Comparison of ENCODE assay signal across 23 cellular contexts in the genomic region with DNA sequence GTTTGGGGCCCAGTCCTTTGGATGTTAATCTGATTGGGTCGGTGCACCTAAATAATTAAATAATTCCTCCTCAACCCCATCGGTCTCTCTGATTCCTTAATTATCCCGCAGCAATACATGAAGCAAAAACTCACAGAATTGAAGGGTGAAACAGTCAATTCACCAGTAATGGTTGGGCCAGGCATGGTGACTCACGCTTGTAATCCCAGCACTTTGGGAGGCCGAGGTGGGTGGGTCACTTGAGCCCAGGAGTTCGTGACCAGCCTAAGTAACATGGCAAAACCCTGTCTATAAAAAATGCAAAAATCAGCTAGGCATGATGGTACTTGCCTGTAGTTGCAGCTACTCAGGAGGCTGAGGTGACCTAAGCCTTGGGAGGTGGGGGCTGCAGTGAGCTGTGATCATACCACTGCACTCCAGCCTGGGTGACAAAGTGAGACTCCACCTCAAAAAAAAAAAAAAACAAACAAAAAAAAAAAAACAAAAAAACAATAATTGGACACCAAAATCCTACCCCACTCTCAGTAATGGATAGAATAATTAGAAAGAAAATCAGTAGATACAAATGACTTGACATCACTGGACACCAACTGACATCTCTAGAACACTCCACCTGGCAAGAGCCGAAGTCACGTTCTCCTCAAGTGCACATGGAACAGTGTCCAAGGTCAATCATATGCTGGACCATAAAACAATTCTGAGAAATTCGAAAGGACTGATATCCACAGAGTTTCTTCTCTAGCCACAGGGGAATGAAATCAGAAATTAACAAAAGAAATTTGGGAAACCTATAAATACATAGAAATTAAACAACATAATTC. TPM values are rescaled to one million over a fixed set of nuclear protein-coding genes. Genes with fewer than 3 reads are reported as not detected.
DNase-seq lines count a peak whose midpoint lies in the region; ATAC-seq, FAIRE-seq and TF ChIP-seq lines count a peak whose summit lies in the region.
"Had no signal": no experiment of that assay in that cellular context is flagged by ENCODE, and none has a peak within 500 bp of the region (broad histone marks: within the 10 kb centered on the region; RNA-seq: fewer than 3 reads in every experiment).

No MANE protein-coding gene starts in this region.

- no peak for TF ChIP-seq CTCF in ovary (IDR thresholded peaks at IDR 0.05)

- FAIRE-seq in H54 (lab: Jason Lieb, UNC): peak; percentile 41
- FAIRE-seq in RCC 7860 (lab: Jason Lieb, UNC): no peak
- FAIRE-seq: HepG2, islet of Langerhans had no signal

- WGBS in ovary, 3 donors: 13 to 29% (median 18%) methylated on average over 9 of the region's 9 CpGs

- intact Hi-C loops in ovary (cut with DNase I): loop anchor here in 1 of 4 donors (5.0 to 10.0 kb wide), 2 partner anchors 32 to 85 kb away; no protein-coding TSS in a partner anchor

- H3K4me1 ChIP-seq in ovary (ENCODE audit: insufficient read depth): peaks cover 15% of the 10 kb centered on the region
- H3K4me1 ChIP-seq: psoas muscle had no signal

- peak overlapping the region; percentile 2 to 85 for H3K27ac ChIP-seq in ovary
- H3K27ac ChIP-seq: psoas muscle, skin epidermis had no signal

- no peak overlapping the region for H3K27ac Mint-ChIP-seq in T-helper 17 cell
- H3K27ac Mint-ChIP-seq: CD4-positive, alpha-beta T cell; T-cell had no signal

- H3K9me3 ChIP-seq in ovary (no peaks in the 10 kb centered on the region), T-helper 17 cell (ENCODE audit: control insufficient read depth, low read length, poor library complexity, severe bottlenecking) (no peaks in the 10 kb centered on the region)
- H3K9me3 ChIP-seq: psoas muscle had no signal

- TF ChIP-seq EP300 in ovary (IDR thresholded peaks at IDR 0.05): no peak

- peaks cover 5% of the 10 kb centered on the region for H3K4me1 Mint-ChIP-seq in T-helper 17 cell
- H3K4me1 Mint-ChIP-seq: neural crest cell had no signal

- H3K27me3 Mint-ChIP-seq in T-helper 17 cell: peaks cover 60% of the 10 kb centered on the region

- H3K4me3 Mint-ChIP-seq in T-helper 17 cell: no peak overlapping the region
- H3K4me3 Mint-ChIP-seq: CD4-positive, alpha-beta T cell; neural crest cell; T-cell had no signal

- peaks cover 2% of the 10 kb centered on the region for H3K36me3 Mint-ChIP-seq in T-helper 17 cell (ENCODE audit: low read depth)
- H3K36me3 Mint-ChIP-seq: T-cell had no signal

- H3K4me3 ChIP-seq in ovary: no peak overlapping the region
- H3K4me3 ChIP-seq: psoas muscle, skin epidermis had no signal

- no peaks in the 10 kb centered on the region for H3K27me3 ChIP-seq in ovary

- TF ChIP-seq POLR2A in H54 (IDR thresholded peaks at IDR 0.05; ENCODE audit: low read depth, low read length) (no peak), erythroblast (IDR thresholded peaks at IDR 0.05; ENCODE audit: low read length) (no peak), ovary (IDR thresholded peaks at IDR 0.05) (no peak)

- H3K36me3 ChIP-seq in ovary: no peaks in the 10 kb centered on the region

- no peak for DNase-seq in H54 (ENCODE audit: insufficient read length, low spot score)
- peak; percentile 69 for DNase-seq in RCC 7860 (ENCODE audit: low spot score)
- DNase-seq in erythroblast (lab: John Stamatoyannopoulos, UW): peak; percentile 44 to 53
- DNase-seq in ovary: peak in 2 of 5 donors; percentile 44 to 46
- no peak for DNase-seq in NCI-H187 (lab: John Stamatoyannopoulos, UW)
- no peak for DNase-seq in T-helper 17 cell
- DNase-seq in NCI-H1092 (lab: John Stamatoyannopoulos, UW): no peak
- no peak for DNase-seq in NCI-H1105 treated with DMSO at 0.1 percent for 48 hours (lab: John Stamatoyannopoulos, UW)
- DNase-seq: activated naive CD4-positive, alpha-beta T cell treated with Interleukin-2 at 50 U/mL for 16 hours; activated T-cell treated with anti-CD3 and anti-CD28 coated beads, Interleukin-2, amount 50 U/mL, for 1 hour; aorta; CD4-positive, alpha-beta T cell; hippocampal formation; midbrain; NCI-H1694 treated with DMSO at 0.1 percent for 48 hours; NCI-H226; psoas muscle; T-cell had no signal

- ATAC-seq in T-helper 17 cell: no peak
- ATAC-seq: HepG2, psoas muscle, T-cell had no signal

RNA-seq across cellular contexts. Expression of a gene that starts 5.3 kb away (rescaled TPM):
- total RNA-seq in ovary (10 to 100 TPM; 16.0 to 27.7 (median 22.0) TPM), T-helper 17 cell (1 to 10 TPM; 2.1 to 3.8 TPM)
- 10 to 100 TPM; 18.5 to 21.1 TPM for polyA plus RNA-seq in ovary
- total RNA-seq: H4, HepG2 had no signal
- polyA plus RNA-seq: HepG2 had no signal

Comparison
In these comparisons a context has a peak if more than half of its experiments do, and no peak if none do; other contexts are left out.
1. DNase-seq: peak in RCC 7860 (single experiment) and erythroblast (2 of 2); none in H54 (single experiment), NCI-H187 (0 of 2), T-helper 17 cell (0 of 3), NCI-H1092 (single experiment) and NCI-H1105 treated with DMSO at 0.1 percent for 48 hours (single experiment).